1 cellular context compared by ENCODE assay signal in the genomic region with DNA sequence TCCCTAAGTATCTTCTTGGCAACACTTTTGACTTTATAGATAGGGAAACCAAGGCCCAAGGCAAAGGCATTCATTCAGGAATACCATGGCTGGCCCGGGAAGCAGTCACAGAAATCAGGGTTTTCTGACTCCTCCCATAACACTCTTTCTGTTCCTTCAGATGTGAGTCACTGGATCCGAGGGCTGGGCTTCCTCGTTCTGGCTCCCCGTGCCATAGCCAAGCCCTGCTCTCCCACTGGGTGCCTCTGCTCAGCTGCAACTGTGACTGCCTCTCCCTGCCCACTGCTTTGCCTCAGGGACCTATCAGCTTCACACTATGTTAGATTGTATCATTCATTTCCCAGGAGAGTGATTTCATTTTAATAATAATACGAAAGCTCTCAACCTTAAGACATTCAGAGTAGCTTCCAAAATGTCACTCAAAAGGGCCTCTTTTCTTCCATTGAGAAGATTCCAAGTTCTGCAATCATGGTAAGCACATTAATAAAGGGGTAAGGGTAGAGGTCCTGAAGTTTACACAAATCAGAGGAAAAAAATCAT.
TF ChIP-seq lines count a peak whose summit lies in the region.

No MANE protein-coding gene starts in this region.

TF ChIP-seq in GM23338, 12 proteins besides CTCF, POLR2A, EP300 and RAD21 (continued from another document):
- TF ChIP-seq, protein P1, sequence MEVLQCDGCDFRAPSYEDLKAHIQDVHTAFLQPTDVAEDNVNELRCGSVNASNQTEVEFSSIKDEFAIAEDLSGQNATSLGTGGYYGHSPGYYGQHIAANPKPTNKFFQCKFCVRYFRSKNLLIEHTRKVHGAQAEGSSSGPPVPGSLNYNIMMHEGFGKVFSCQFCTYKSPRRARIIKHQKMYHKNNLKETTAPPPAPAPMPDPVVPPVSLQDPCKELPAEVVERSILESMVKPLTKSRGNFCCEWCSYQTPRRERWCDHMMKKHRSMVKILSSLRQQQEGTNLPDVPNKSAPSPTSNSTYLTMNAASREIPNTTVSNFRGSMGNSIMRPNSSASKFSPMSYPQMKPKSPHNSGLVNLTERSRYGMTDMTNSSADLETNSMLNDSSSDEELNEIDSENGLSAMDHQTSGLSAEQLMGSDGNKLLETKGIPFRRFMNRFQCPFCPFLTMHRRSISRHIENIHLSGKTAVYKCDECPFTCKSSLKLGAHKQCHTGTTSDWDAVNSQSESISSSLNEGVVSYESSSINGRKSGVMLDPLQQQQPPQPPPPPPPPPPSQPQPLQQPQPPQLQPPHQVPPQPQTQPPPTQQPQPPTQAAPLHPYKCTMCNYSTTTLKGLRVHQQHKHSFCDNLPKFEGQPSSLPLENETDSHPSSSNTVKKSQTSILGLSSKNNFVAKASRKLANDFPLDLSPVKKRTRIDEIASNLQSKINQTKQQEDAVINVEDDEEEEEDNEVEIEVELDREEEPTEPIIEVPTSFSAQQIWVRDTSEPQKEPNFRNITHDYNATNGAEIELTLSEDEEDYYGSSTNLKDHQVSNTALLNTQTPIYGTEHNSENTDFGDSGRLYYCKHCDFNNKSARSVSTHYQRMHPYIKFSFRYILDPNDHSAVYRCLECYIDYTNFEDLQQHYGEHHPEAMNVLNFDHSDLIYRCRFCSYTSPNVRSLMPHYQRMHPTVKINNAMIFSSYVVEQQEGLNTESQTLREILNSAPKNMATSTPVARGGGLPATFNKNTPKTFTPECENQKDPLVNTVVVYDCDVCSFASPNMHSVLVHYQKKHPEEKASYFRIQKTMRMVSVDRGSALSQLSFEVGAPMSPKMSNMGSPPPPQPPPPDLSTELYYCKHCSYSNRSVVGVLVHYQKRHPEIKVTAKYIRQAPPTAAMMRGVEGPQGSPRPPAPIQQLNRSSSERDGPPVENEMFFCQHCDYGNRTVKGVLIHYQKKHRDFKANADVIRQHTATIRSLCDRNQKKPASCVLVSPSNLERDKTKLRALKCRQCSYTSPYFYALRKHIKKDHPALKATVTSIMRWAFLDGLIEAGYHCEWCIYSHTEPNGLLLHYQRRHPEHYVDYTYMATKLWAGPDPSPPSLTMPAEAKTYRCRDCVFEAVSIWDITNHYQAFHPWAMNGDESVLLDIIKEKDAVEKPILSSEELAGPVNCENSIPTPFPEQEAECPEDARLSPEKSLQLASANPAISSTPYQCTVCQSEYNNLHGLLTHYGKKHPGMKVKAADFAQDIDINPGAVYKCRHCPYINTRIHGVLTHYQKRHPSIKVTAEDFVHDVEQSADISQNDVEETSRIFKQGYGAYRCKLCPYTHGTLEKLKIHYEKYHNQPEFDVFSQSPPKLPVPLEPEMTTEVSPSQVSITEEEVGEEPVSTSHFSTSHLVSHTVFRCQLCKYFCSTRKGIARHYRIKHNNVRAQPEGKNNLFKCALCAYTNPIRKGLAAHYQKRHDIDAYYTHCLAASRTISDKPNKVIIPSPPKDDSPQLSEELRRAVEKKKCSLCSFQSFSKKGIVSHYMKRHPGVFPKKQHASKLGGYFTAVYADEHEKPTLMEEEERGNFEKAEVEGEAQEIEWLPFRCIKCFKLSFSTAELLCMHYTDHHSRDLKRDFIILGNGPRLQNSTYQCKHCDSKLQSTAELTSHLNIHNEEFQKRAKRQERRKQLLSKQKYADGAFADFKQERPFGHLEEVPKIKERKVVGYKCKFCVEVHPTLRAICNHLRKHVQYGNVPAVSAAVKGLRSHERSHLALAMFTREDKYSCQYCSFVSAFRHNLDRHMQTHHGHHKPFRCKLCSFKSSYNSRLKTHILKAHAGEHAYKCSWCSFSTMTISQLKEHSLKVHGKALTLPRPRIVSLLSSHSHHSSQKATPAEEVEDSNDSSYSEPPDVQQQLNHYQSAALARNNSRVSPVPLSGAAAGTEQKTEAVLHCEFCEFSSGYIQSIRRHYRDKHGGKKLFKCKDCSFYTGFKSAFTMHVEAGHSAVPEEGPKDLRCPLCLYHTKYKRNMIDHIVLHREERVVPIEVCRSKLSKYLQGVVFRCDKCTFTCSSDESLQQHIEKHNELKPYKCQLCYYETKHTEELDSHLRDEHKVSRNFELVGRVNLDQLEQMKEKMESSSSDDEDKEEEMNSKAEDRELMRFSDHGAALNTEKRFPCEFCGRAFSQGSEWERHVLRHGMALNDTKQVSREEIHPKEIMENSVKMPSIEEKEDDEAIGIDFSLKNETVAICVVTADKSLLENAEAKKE (CRISPR knock-in tag; IDR thresholded peaks at IDR 0.05) = no peak
- TF ChIP-seq ZNF114 (CRISPR knock-in tag; IDR thresholded peaks at IDR 0.05) = no peak
- TF ChIP-seq, protein P2, sequence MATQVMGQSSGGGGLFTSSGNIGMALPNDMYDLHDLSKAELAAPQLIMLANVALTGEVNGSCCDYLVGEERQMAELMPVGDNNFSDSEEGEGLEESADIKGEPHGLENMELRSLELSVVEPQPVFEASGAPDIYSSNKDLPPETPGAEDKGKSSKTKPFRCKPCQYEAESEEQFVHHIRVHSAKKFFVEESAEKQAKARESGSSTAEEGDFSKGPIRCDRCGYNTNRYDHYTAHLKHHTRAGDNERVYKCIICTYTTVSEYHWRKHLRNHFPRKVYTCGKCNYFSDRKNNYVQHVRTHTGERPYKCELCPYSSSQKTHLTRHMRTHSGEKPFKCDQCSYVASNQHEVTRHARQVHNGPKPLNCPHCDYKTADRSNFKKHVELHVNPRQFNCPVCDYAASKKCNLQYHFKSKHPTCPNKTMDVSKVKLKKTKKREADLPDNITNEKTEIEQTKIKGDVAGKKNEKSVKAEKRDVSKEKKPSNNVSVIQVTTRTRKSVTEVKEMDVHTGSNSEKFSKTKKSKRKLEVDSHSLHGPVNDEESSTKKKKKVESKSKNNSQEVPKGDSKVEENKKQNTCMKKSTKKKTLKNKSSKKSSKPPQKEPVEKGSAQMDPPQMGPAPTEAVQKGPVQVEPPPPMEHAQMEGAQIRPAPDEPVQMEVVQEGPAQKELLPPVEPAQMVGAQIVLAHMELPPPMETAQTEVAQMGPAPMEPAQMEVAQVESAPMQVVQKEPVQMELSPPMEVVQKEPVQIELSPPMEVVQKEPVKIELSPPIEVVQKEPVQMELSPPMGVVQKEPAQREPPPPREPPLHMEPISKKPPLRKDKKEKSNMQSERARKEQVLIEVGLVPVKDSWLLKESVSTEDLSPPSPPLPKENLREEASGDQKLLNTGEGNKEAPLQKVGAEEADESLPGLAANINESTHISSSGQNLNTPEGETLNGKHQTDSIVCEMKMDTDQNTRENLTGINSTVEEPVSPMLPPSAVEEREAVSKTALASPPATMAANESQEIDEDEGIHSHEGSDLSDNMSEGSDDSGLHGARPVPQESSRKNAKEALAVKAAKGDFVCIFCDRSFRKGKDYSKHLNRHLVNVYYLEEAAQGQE (IDR thresholded peaks at IDR 0.05; ENCODE audit: unreplicated experiment) = no peak
- no peak for TF ChIP-seq ZNF331 (CRISPR knock-in tag; IDR thresholded peaks at IDR 0.05; ENCODE audit: low read depth)
- no peak for TF ChIP-seq STAT1 (IDR thresholded peaks at IDR 0.05; ENCODE audit: unreplicated experiment)
- TF ChIP-seq, protein P3, sequence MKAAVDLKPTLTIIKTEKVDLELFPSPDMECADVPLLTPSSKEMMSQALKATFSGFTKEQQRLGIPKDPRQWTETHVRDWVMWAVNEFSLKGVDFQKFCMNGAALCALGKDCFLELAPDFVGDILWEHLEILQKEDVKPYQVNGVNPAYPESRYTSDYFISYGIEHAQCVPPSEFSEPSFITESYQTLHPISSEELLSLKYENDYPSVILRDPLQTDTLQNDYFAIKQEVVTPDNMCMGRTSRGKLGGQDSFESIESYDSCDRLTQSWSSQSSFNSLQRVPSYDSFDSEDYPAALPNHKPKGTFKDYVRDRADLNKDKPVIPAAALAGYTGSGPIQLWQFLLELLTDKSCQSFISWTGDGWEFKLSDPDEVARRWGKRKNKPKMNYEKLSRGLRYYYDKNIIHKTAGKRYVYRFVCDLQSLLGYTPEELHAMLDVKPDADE (IDR thresholded peaks at IDR 0.05) = no peak
- TF ChIP-seq NANOG (IDR thresholded peaks at IDR 0.05; ENCODE audit: borderline replicate concordance) = no peak
- no peak for TF ChIP-seq EZH2phosphoT487 (IDR thresholded peaks at IDR 0.05; ENCODE audit: unreplicated experiment)
- no peak for TF ChIP-seq JUNB (IDR thresholded peaks at IDR 0.05; ENCODE audit: unreplicated experiment)
- TF ChIP-seq EZH2 (IDR thresholded peaks at IDR 0.05; ENCODE audit: low read depth, unreplicated experiment) = no peak
- no peak for TF ChIP-seq CREB1 (CRISPR knock-in tag; IDR thresholded peaks at IDR 0.05; ENCODE audit: low read depth)
